Comparison of ENCODE assay signal across 24 cellular contexts in the genomic region with DNA sequence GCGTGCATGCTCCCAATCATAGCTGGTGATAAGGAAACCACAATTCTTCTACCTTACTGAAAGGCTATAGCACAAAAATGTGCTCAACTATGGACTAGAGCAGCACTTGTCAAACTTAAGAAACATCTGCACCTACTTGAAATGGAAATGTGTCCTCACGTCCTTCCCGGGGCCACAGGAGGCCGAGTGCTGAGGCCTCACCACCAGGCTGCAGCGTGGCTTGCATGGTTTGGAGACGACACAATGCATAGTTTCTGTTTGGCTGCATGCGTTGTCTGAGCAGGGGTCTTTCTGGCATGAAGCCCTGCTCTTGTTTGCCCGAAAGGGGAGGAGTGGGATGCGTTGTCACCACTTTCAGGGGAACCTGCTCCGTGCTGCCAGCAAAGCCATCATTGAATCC.
"Had no signal": no experiment of that assay in that cellular context is flagged by ENCODE, and none has a peak within 500 bp of the region (broad histone marks: within the 10 kb centered on the region; RNA-seq: fewer than 3 reads in every experiment).

No MANE protein-coding gene starts in this region.

- H3K9me3 Mint-ChIP-seq: central memory CD8-positive, alpha-beta T cell; endodermal cell; neural crest cell had no signal

- DNase-seq: colonic mucosa; effector CD8-positive, alpha-beta T cell; endodermal cell; foreskin fibroblast; gastrocnemius medialis; kidney; left cardiac atrium; left lung; mammary epithelial cell; natural killer cell; nucleus accumbens; psoas muscle; right cardiac atrium; small intestine; stimulated activated CD4-positive, alpha-beta T cell treated with anti-CD3 and anti-CD28 coated beads, Interleukin-15, amount 100 ng/mL, for 24 hours; stimulated activated CD4-positive, alpha-beta T cell treated with anti-CD3 and anti-CD28 coated beads, Interleukin-2, amount 100 ng/mL, for 48 hours; stimulated activated naive B cell treated with anti-CD40 and anti-IgM and Interleukin-4, amounts not matched to agents 10 μg/mL and 1 μg/mL and 100 μg/mL, for 72 hours; tibial artery had no signal

- H3K36me3 Mint-ChIP-seq: natural killer cell; stimulated activated naive B cell treated with anti-CD40 and anti-IgM and Interleukin-4, amounts not matched to agents 10 μg/mL and 1 μg/mL and 100 μg/mL, for 72 hours; type B pancreatic cell had no signal

- ATAC-seq: esophagus mucosa; gastrocnemius medialis; left cardiac atrium; left lung; natural killer cell; psoas muscle; right cardiac atrium; stimulated activated naive B cell treated with anti-CD40 and anti-IgM and Interleukin-4, amounts not matched to agents 10 μg/mL and 1 μg/mL and 100 μg/mL, for 72 hours had no signal

- H3K4me3 Mint-ChIP-seq: central memory CD8-positive, alpha-beta T cell; dendritic cell treated with granulocyte-macrophage colony-stimulating factor and Interleukin-4, amounts not matched to agents 40 ng/mL and 50 ng/mL, for 4 days; endodermal cell; natural killer cell; neural crest cell; stimulated activated naive B cell treated with anti-CD40 and anti-IgM and Interleukin-4, amounts not matched to agents 10 μg/mL and 1 μg/mL and 100 μg/mL, for 72 hours; stimulated activated naive CD8-positive, alpha-beta T cell treated with anti-CD3 and anti-CD28 coated beads, Interleukin-15, Interleukin-2, amounts not matched to agents 100 ng/mL and 50 ng/mL, for 24 hours; type B pancreatic cell had no signal

- H3K27ac Mint-ChIP-seq: dendritic cell treated with granulocyte-macrophage colony-stimulating factor and Interleukin-4, amounts not matched to agents 40 ng/mL and 50 ng/mL, for 4 days; endodermal cell; natural killer cell; stimulated activated naive B cell treated with anti-CD40 and anti-IgM and Interleukin-4, amounts not matched to agents 10 μg/mL and 1 μg/mL and 100 μg/mL, for 72 hours; stimulated activated naive CD8-positive, alpha-beta T cell treated with anti-CD3 and anti-CD28 coated beads, Interleukin-15, Interleukin-2, amounts not matched to agents 100 ng/mL and 50 ng/mL, for 24 hours; type B pancreatic cell had no signal

- H3K27me3 Mint-ChIP-seq: central memory CD8-positive, alpha-beta T cell; dendritic cell treated with granulocyte-macrophage colony-stimulating factor and Interleukin-4, amounts not matched to agents 40 ng/mL and 50 ng/mL, for 4 days; stimulated activated naive B cell treated with anti-CD40 and anti-IgM and Interleukin-4, amounts not matched to agents 10 μg/mL and 1 μg/mL and 100 μg/mL, for 72 hours; stimulated activated naive CD8-positive, alpha-beta T cell treated with anti-CD3 and anti-CD28 coated beads, Interleukin-15, Interleukin-2, amounts not matched to agents 100 ng/mL and 50 ng/mL, for 24 hours; type B pancreatic cell had no signal

- H3K4me1 Mint-ChIP-seq: central memory CD8-positive, alpha-beta T cell; endodermal cell; natural killer cell; stimulated activated naive B cell treated with anti-CD40 and anti-IgM and Interleukin-4, amounts not matched to agents 10 μg/mL and 1 μg/mL and 100 μg/mL, for 72 hours had no signal
